In the genomic region with DNA sequence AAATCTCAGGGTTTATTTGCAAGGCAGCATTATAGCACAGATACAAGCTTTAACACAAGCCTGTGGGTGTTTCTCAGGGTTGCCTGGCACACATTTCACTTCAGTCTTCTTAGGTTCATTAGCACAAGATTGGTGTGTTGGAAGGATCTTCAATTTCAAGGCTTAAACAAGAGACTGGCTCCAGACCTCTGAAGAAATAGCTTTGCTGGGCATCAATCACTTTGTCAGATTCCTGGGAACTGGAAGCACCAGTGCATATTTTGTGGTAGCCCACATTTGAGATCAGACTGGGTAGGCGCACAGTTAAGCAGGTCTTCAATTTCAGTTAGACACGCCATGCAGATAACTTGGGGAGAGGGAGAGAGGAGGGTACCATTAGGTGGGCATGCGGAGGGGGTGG, we compare ENCODE assay signal across 1 cellular context.
TF ChIP-seq lines count a peak whose summit lies in the region.

No MANE protein-coding gene starts in this region.

TF ChIP-seq in GM23338, 12 proteins besides CTCF, POLR2A, EP300 and RAD21 (continued from another document):
- TF ChIP-seq, protein P1, sequence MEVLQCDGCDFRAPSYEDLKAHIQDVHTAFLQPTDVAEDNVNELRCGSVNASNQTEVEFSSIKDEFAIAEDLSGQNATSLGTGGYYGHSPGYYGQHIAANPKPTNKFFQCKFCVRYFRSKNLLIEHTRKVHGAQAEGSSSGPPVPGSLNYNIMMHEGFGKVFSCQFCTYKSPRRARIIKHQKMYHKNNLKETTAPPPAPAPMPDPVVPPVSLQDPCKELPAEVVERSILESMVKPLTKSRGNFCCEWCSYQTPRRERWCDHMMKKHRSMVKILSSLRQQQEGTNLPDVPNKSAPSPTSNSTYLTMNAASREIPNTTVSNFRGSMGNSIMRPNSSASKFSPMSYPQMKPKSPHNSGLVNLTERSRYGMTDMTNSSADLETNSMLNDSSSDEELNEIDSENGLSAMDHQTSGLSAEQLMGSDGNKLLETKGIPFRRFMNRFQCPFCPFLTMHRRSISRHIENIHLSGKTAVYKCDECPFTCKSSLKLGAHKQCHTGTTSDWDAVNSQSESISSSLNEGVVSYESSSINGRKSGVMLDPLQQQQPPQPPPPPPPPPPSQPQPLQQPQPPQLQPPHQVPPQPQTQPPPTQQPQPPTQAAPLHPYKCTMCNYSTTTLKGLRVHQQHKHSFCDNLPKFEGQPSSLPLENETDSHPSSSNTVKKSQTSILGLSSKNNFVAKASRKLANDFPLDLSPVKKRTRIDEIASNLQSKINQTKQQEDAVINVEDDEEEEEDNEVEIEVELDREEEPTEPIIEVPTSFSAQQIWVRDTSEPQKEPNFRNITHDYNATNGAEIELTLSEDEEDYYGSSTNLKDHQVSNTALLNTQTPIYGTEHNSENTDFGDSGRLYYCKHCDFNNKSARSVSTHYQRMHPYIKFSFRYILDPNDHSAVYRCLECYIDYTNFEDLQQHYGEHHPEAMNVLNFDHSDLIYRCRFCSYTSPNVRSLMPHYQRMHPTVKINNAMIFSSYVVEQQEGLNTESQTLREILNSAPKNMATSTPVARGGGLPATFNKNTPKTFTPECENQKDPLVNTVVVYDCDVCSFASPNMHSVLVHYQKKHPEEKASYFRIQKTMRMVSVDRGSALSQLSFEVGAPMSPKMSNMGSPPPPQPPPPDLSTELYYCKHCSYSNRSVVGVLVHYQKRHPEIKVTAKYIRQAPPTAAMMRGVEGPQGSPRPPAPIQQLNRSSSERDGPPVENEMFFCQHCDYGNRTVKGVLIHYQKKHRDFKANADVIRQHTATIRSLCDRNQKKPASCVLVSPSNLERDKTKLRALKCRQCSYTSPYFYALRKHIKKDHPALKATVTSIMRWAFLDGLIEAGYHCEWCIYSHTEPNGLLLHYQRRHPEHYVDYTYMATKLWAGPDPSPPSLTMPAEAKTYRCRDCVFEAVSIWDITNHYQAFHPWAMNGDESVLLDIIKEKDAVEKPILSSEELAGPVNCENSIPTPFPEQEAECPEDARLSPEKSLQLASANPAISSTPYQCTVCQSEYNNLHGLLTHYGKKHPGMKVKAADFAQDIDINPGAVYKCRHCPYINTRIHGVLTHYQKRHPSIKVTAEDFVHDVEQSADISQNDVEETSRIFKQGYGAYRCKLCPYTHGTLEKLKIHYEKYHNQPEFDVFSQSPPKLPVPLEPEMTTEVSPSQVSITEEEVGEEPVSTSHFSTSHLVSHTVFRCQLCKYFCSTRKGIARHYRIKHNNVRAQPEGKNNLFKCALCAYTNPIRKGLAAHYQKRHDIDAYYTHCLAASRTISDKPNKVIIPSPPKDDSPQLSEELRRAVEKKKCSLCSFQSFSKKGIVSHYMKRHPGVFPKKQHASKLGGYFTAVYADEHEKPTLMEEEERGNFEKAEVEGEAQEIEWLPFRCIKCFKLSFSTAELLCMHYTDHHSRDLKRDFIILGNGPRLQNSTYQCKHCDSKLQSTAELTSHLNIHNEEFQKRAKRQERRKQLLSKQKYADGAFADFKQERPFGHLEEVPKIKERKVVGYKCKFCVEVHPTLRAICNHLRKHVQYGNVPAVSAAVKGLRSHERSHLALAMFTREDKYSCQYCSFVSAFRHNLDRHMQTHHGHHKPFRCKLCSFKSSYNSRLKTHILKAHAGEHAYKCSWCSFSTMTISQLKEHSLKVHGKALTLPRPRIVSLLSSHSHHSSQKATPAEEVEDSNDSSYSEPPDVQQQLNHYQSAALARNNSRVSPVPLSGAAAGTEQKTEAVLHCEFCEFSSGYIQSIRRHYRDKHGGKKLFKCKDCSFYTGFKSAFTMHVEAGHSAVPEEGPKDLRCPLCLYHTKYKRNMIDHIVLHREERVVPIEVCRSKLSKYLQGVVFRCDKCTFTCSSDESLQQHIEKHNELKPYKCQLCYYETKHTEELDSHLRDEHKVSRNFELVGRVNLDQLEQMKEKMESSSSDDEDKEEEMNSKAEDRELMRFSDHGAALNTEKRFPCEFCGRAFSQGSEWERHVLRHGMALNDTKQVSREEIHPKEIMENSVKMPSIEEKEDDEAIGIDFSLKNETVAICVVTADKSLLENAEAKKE (CRISPR knock-in tag; IDR thresholded peaks at IDR 0.05), result no peak
- TF ChIP-seq EZH2phosphoT487 (IDR thresholded peaks at IDR 0.05; ENCODE audit: unreplicated experiment), result no peak
- no peak for TF ChIP-seq ZNF114 (CRISPR knock-in tag; IDR thresholded peaks at IDR 0.05)
- no peak for TF ChIP-seq EZH2 (IDR thresholded peaks at IDR 0.05; ENCODE audit: low read depth, unreplicated experiment)
- TF ChIP-seq NANOG (IDR thresholded peaks at IDR 0.05; ENCODE audit: borderline replicate concordance), result no peak
- no peak for TF ChIP-seq ZNF331 (CRISPR knock-in tag; IDR thresholded peaks at IDR 0.05; ENCODE audit: low read depth)
- TF ChIP-seq CREB1 (CRISPR knock-in tag; IDR thresholded peaks at IDR 0.05; ENCODE audit: low read depth), result no peak
- TF ChIP-seq JUNB (IDR thresholded peaks at IDR 0.05; ENCODE audit: unreplicated experiment), result no peak
- TF ChIP-seq, protein P2, sequence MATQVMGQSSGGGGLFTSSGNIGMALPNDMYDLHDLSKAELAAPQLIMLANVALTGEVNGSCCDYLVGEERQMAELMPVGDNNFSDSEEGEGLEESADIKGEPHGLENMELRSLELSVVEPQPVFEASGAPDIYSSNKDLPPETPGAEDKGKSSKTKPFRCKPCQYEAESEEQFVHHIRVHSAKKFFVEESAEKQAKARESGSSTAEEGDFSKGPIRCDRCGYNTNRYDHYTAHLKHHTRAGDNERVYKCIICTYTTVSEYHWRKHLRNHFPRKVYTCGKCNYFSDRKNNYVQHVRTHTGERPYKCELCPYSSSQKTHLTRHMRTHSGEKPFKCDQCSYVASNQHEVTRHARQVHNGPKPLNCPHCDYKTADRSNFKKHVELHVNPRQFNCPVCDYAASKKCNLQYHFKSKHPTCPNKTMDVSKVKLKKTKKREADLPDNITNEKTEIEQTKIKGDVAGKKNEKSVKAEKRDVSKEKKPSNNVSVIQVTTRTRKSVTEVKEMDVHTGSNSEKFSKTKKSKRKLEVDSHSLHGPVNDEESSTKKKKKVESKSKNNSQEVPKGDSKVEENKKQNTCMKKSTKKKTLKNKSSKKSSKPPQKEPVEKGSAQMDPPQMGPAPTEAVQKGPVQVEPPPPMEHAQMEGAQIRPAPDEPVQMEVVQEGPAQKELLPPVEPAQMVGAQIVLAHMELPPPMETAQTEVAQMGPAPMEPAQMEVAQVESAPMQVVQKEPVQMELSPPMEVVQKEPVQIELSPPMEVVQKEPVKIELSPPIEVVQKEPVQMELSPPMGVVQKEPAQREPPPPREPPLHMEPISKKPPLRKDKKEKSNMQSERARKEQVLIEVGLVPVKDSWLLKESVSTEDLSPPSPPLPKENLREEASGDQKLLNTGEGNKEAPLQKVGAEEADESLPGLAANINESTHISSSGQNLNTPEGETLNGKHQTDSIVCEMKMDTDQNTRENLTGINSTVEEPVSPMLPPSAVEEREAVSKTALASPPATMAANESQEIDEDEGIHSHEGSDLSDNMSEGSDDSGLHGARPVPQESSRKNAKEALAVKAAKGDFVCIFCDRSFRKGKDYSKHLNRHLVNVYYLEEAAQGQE (IDR thresholded peaks at IDR 0.05; ENCODE audit: unreplicated experiment), result no peak
- TF ChIP-seq POLR2AphosphoS5 (IDR thresholded peaks at IDR 0.05; ENCODE audit: low read depth), result no peak
